In genomic region chr20:38432870-38433269, GRCh38 we compare ENCODE assay signal across 8 cellular contexts. TPM values are rescaled to one million over a fixed set of nuclear protein-coding genes. Genes with fewer than 3 reads are reported as not detected.
A peak's percentile ranks its signal among the peaks of the same experiment; 100 is the strongest.
DNase-seq lines count a peak whose midpoint lies in the region; ATAC-seq and TF ChIP-seq lines count a peak whose summit lies in the region.
"Not testable (repeated sequence)": the region's sequence is repeated elsewhere in the genome, so short reads cannot be mapped to it uniquely, and the experiment has no call there.

No MANE protein-coding gene starts in this region.

- not testable (repeated sequence) for H3K36me3 Mint-ChIP-seq in T-helper 17 cell (ENCODE audit: low read depth)
- H3K36me3 Mint-ChIP-seq in activated T-helper 1 cell treated with anti-CD3 and anti-CD28 coated beads, Interleukin-12 subunit alpha, Interleukin-12 subunit beta, Interleukin-2, Interleukin-4 antibody, amounts not matched to agents 30 ng/mL and 10 ng/mL and 1 ng/mL, durations not matched to agents 14 hours and 24 hours and 36 hours (ENCODE audit: low read depth) = peaks cover 59% of the 10 kb centered on the region
- peaks cover 81% of the 10 kb centered on the region for H3K36me3 Mint-ChIP-seq in MCF 10A (ENCODE audit: insufficient read depth, unreplicated experiment)
- H3K36me3 Mint-ChIP-seq in neural progenitor cell = peaks cover 49% of the 10 kb centered on the region

- not testable (repeated sequence) for H3K27me3 ChIP-seq in A673 (replicated peaks; ENCODE audit: insufficient read depth, low read depth, low read length, poor library complexity); GM06990 (replicated peaks; ENCODE audit: control insufficient read depth, insufficient read depth, low read length); Loucy (ENCODE audit: insufficient read depth, low read length, poor library complexity, severe bottlenecking); iPS-18a (ENCODE audit: control insufficient read depth, insufficient read depth, low read length); neural progenitor cell

- H3K9me3 ChIP-seq in A673 (ENCODE audit: low read depth, low read length, poor library complexity, severe bottlenecking); Loucy (ENCODE audit: insufficient read depth, low read depth, low read length); T-helper 17 cell (ENCODE audit: control insufficient read depth, low read length, poor library complexity, severe bottlenecking); iPS-18a (ENCODE audit: control insufficient read depth, low read depth, low read length); neural progenitor cell (ENCODE audit: low read depth): not testable (repeated sequence)

- H3K36me3 ChIP-seq in A673 (ENCODE audit: insufficient read depth, low read length, poor library complexity, severe bottlenecking) = peaks cover 67% of the 10 kb centered on the region
- H3K36me3 ChIP-seq in GM06990 (ENCODE audit: control insufficient read depth, insufficient read depth, low read length) = peaks cover 46% of the 10 kb centered on the region
- peaks cover 45% of the 10 kb centered on the region; the same call in 1 of the 2 replicates for H3K36me3 ChIP-seq in Loucy (ENCODE audit: insufficient read depth, low read length)
- H3K36me3 ChIP-seq in iPS-18a (ENCODE audit: control insufficient read depth, low read depth, low read length) = peaks cover 59% of the 10 kb centered on the region
- H3K36me3 ChIP-seq in neural progenitor cell = not testable (repeated sequence)

- POLR2A ChIA-PET in A673 (lab: Charles Lee; ENCODE audit: low non-redundant PET) = not testable (repeated sequence)
- POLR2A ChIA-PET in MCF 10A (lab: Yijun Ruan, JAX) = interaction anchor here (0.7 to 5.2 kb wide), 6 partner anchors 8 to 40 kb away, joined by 3 to 271 read pairs (median 26); partner anchors contain the start of gene RALGAPB

- H3K27ac Mint-ChIP-seq in T-helper 17 cell = peak overlapping the region; percentile 77
- peak overlapping the region; percentile 96 for H3K27ac Mint-ChIP-seq in activated T-helper 1 cell treated with anti-CD3 and anti-CD28 coated beads, Interleukin-12 subunit alpha, Interleukin-12 subunit beta, Interleukin-2, Interleukin-4 antibody, amounts not matched to agents 30 ng/mL and 10 ng/mL and 1 ng/mL, durations not matched to agents 14 hours and 24 hours and 36 hours
- H3K27ac Mint-ChIP-seq in MCF 10A (ENCODE audit: low read depth, unreplicated experiment); neural progenitor cell: not testable (repeated sequence)

- H4K20me1 ChIP-seq in Loucy (ENCODE audit: insufficient read depth, low read length, poor library complexity, severe bottlenecking) (peaks cover 67% of the 10 kb centered on the region), neural progenitor cell (ENCODE audit: low read depth) (peaks cover 68% of the 10 kb centered on the region)

- DNase-seq in A673 (ENCODE audit: low spot score); GM06990 (ENCODE audit: extremely low read depth, insufficient read length); T-helper 17 cell; activated T-helper 1 cell treated with anti-CD3 and anti-CD28 coated beads, Interleukin-12 subunit alpha, Interleukin-12 subunit beta, Interleukin-2, Interleukin-4 antibody, amounts not matched to agents 30 ng/mL and 10 ng/mL and 1 ng/mL, durations not matched to agents 14 hours and 24 hours and 36 hours (ENCODE audit: low spot score); MCF 10A (ENCODE audit: unreplicated experiment); neural progenitor cell (ENCODE audit: low spot score): not testable (repeated sequence)

- not testable (repeated sequence) for TF ChIP-seq CTCF in A673 (conservative IDR thresholded peaks at IDR 0.05; ENCODE audit: low read depth, low read length); GM06990 (IDR thresholded peaks at IDR 0.05; ENCODE audit: insufficient read depth, low read length, poor library complexity, severe bottlenecking); Loucy (conservative IDR thresholded peaks at IDR 0.05; ENCODE audit: low read length); MCF 10A (IDR thresholded peaks at IDR 0.05; ENCODE audit: unreplicated experiment); neural progenitor cell (IDR thresholded peaks at IDR 0.05)

- ATAC-seq in T-helper 17 cell = not testable (repeated sequence)

- peaks cover 35% of the 10 kb centered on the region for H3K4me1 Mint-ChIP-seq in T-helper 17 cell
- peaks cover 25% of the 10 kb centered on the region for H3K4me1 Mint-ChIP-seq in activated T-helper 1 cell treated with anti-CD3 and anti-CD28 coated beads, Interleukin-12 subunit alpha, Interleukin-12 subunit beta, Interleukin-2, Interleukin-4 antibody, amounts not matched to agents 30 ng/mL and 10 ng/mL and 1 ng/mL, durations not matched to agents 14 hours and 24 hours and 36 hours (ENCODE audit: low read depth)
- H3K4me1 Mint-ChIP-seq in MCF 10A (ENCODE audit: insufficient read depth, unreplicated experiment) = peaks cover 32% of the 10 kb centered on the region
- peaks cover 13% of the 10 kb centered on the region for H3K4me1 Mint-ChIP-seq in neural progenitor cell

- H3K4me3 ChIP-seq in A673 (ENCODE audit: low read depth, low read length, poor library complexity, severe bottlenecking) (peak overlapping the region; percentile 86), GM06990 (replicated peaks; ENCODE audit: low read depth, low read length) (peak overlapping the region; percentile 82), Loucy (ENCODE audit: low read length, poor library complexity, severe bottlenecking) (peak overlapping the region; percentile 81), iPS-18a (ENCODE audit: low read length) (peak overlapping the region; percentile 77), neural progenitor cell (peak overlapping the region; percentile 74)

- H3F3A ChIP-seq in Loucy (ENCODE audit: low read depth); neural progenitor cell (ENCODE audit: low read depth): not testable (repeated sequence)

- peak overlapping the region; percentile 15 for H3K4me3 Mint-ChIP-seq in T-helper 17 cell
- H3K4me3 Mint-ChIP-seq in activated T-helper 1 cell treated with anti-CD3 and anti-CD28 coated beads, Interleukin-12 subunit alpha, Interleukin-12 subunit beta, Interleukin-2, Interleukin-4 antibody, amounts not matched to agents 30 ng/mL and 10 ng/mL and 1 ng/mL, durations not matched to agents 14 hours and 24 hours and 36 hours = peak overlapping the region; percentile 96
- peak overlapping the region; percentile 90 for H3K4me3 Mint-ChIP-seq in MCF 10A (ENCODE audit: unreplicated experiment)
- peak overlapping the region; percentile 97 for H3K4me3 Mint-ChIP-seq in neural progenitor cell

- not testable (repeated sequence) for H3K9me2 ChIP-seq in Loucy (replicated peaks; ENCODE audit: low read depth, low read length)

- H3K4me1 ChIP-seq in A673 (ENCODE audit: insufficient read depth, low read length, poor library complexity, severe bottlenecking); iPS-18a (ENCODE audit: control insufficient read depth, low read depth, low read length): not testable (repeated sequence)
- H3K4me1 ChIP-seq in Loucy (ENCODE audit: insufficient read depth, low read length, poor library complexity, severe bottlenecking) (peaks cover 43% of the 10 kb centered on the region), neural progenitor cell (peaks cover 18% of the 10 kb centered on the region)

- not testable (repeated sequence) for H2AFZ ChIP-seq in Loucy (ENCODE audit: low read length); neural progenitor cell (replicated peaks)

- H3K9me3 Mint-ChIP-seq in activated T-helper 1 cell treated with anti-CD3 and anti-CD28 coated beads, Interleukin-12 subunit alpha, Interleukin-12 subunit beta, Interleukin-2, Interleukin-4 antibody, amounts not matched to agents 30 ng/mL and 10 ng/mL and 1 ng/mL, durations not matched to agents 14 hours and 24 hours and 36 hours; MCF 10A (ENCODE audit: unreplicated experiment); neural progenitor cell: not testable (repeated sequence)

- H3K27me3 Mint-ChIP-seq in T-helper 17 cell; activated T-helper 1 cell treated with anti-CD3 and anti-CD28 coated beads, Interleukin-12 subunit alpha, Interleukin-12 subunit beta, Interleukin-2, Interleukin-4 antibody, amounts not matched to agents 30 ng/mL and 10 ng/mL and 1 ng/mL, durations not matched to agents 14 hours and 24 hours and 36 hours (ENCODE audit: insufficient read depth); MCF 10A (ENCODE audit: insufficient read depth, unreplicated experiment); neural progenitor cell (ENCODE audit: insufficient read depth, low read depth): not testable (repeated sequence)

- peak overlapping the region; percentile 79 for H3K4me2 ChIP-seq in Loucy (ENCODE audit: low read depth, low read length, poor library complexity, severe bottlenecking)
- H3K4me2 ChIP-seq in neural progenitor cell = peak overlapping the region; percentile 98

- intact Hi-C loops in A673 (cut with micrococcal nuclease; ENCODE audit: unreplicated experiment); MCF 10A (cut with micrococcal nuclease): not testable (repeated sequence)
- intact Hi-C loops in activated T-helper 1 cell treated with anti-CD3 and anti-CD28 coated beads, Interleukin-12 subunit alpha, Interleukin-12 subunit beta, Interleukin-2, Interleukin-4 antibody, amounts not matched to agents 30 ng/mL and 10 ng/mL and 1 ng/mL, durations not matched to agents 14 hours and 24 hours and 36 hours (cut with micrococcal nuclease) = loop anchor here (10.0 kb wide), 1 partner anchor 398 kb away; the partner anchor contains the start of genes RPRD1B and TTI1

- CTCF ChIA-PET in A673 (lab: Charles Lee) = not testable (repeated sequence)
- CTCF ChIA-PET in MCF 10A (lab: Yijun Ruan, JAX) = interaction anchor here (0.6 to 8.3 kb wide), 10 partner anchors 11 to 1055 kb away, joined by 3 to 152 read pairs (median 4); partner anchors contain the start of gene RALGAPB

- H3K79me2 ChIP-seq in Loucy (ENCODE audit: insufficient read depth, low read length) = peaks cover 71% of the 10 kb centered on the region
- peaks cover 73% of the 10 kb centered on the region for H3K79me2 ChIP-seq in neural progenitor cell (ENCODE audit: low read depth)

- not testable (repeated sequence) for H3K27ac ChIP-seq in A673 (ENCODE audit: low read depth, low read length, poor library complexity, severe bottlenecking); iPS-18a (ENCODE audit: low read length); neural progenitor cell

- BruUV-seq in A673 (replicated peaks; lab: Mats Ljungman, UMichigan); MCF 10A (replicated peaks; lab: Mats Ljungman, UMichigan): not testable (repeated sequence)

- H3K9ac ChIP-seq in Loucy (ENCODE audit: low read depth, low read length, poor library complexity, severe bottlenecking) = peak overlapping the region; percentile 97
- H3K9ac ChIP-seq in iPS-18a (ENCODE audit: low read length); neural progenitor cell: not testable (repeated sequence)

RNA-seq across cellular contexts. Expression of gene SNHG17, which starts 2.3 kb away (rescaled TPM):
- total RNA-seq in A673 (2021) (91.4 and 105 TPM in 2 replicates), T-helper 17 cell (10 to 100 TPM; 69.2 to 99.4 TPM), MCF 10A (2022) (83.6 and 133 TPM in 2 replicates), neural progenitor cell (ENCODE audit: low replicate concordance) (8.0 and 12.8 TPM in 2 replicates)
- total RNA-seq in activated T-helper 1 cell treated with anti-CD3 and anti-CD28 coated beads, Interleukin-12 subunit alpha, Interleukin-12 subunit beta, Interleukin-2, Interleukin-4 antibody, amounts not matched to agents 30 ng/mL and 10 ng/mL and 1 ng/mL, durations not matched to agents 14 hours and 24 hours and 36 hours = 89.8 and 104 TPM in 2 replicates

RNA-seq across cellular contexts. Expression of gene RALGAPB, which starts 39.8 kb away (rescaled TPM):
- total RNA-seq in A673 (2021) (32.6 and 34.4 TPM in 2 replicates), T-helper 17 cell (10 to 100 TPM; 42.1 to 45.2 TPM), MCF 10A (2022) (33.8 and 37.3 TPM in 2 replicates), neural progenitor cell (ENCODE audit: low replicate concordance) (27.3 and 39.1 TPM in 2 replicates)
- total RNA-seq in activated T-helper 1 cell treated with anti-CD3 and anti-CD28 coated beads, Interleukin-12 subunit alpha, Interleukin-12 subunit beta, Interleukin-2, Interleukin-4 antibody, amounts not matched to agents 30 ng/mL and 10 ng/mL and 1 ng/mL, durations not matched to agents 14 hours and 24 hours and 36 hours = 31.0 and 32.4 TPM in 2 replicates

Comparison
In these comparisons a context has a peak if more than half of its experiments do, and no peak if none do; other contexts are left out.
1. H3K4me3 Mint-ChIP-seq: peak in every context shown above with its lines; median percentile 97 in neural progenitor cell; 96 in activated T-helper 1 cell treated with anti-CD3 and anti-CD28 coated beads, Interleukin-12 subunit alpha, Interleukin-12 subunit beta, Interleukin-2, Interleukin-4 antibody, amounts not matched to agents 30 ng/mL and 10 ng/mL and 1 ng/mL, durations not matched to agents 14 hours and 24 hours and 36 hours; 90 in MCF 10A; 15 in T-helper 17 cell.